16 cellular contexts compared by ENCODE assay signal in genomic region chr11:77886401-77886800, GRCh38.
DNase-seq lines count a peak whose midpoint lies in the region; ATAC-seq, FAIRE-seq and TF ChIP-seq lines count a peak whose summit lies in the region.
"Had no signal": no experiment of that assay in that cellular context is flagged by ENCODE, and none has a peak within 500 bp of the region (broad histone marks: within the 10 kb centered on the region; RNA-seq: fewer than 3 reads in every experiment).

No MANE protein-coding gene starts in this region.

- POLR2A ChIA-PET in GM12878 (lab: Charles Lee) = no interaction called here

- H4K20me1 ChIP-seq in GM12878 (ENCODE audit: control insufficient read depth, insufficient read depth) = no peaks in the 10 kb centered on the region
- H4K20me1 ChIP-seq: BLaER1 treated with 17β-estradiol and CSF1 and Interleukin-3, amounts not matched to agents 10 nM and 100 nM had no signal

- intact Hi-C loops in GM12878 (cut with micrococcal nuclease; ENCODE audit: unreplicated experiment) = no loop called here

- TF ChIP-seq POLR2A in GM12878 (IDR thresholded peaks at IDR 0.05; ENCODE audit: low read depth, low read length) = no peak

- TF ChIP-seq EP300 in GM12878 (IDR thresholded peaks at IDR 0.05; ENCODE audit: borderline replicate concordance in 1 of 2, control insufficient read depth in 1 of 2, low read depth in 2 of 2, low read length in 2 of 2) = no peak

- no peaks in the 10 kb centered on the region for H3K4me1 ChIP-seq in GM12878 (ENCODE audit: control insufficient read depth, insufficient read depth, low read length)
- H3K4me1 ChIP-seq: BLaER1 treated with 17β-estradiol and CSF1 and Interleukin-3, amounts not matched to agents 10 nM and 100 nM had no signal

- CTCF ChIA-PET in GM12878 (lab: Yijun Ruan, JAX) = no interaction called here

- H3K36me3 ChIP-seq in GM06990 (ENCODE audit: control insufficient read depth, insufficient read depth, low read length) (peaks cover 2% of the 10 kb centered on the region), GM12878 (ENCODE audit: control insufficient read depth in 2 of 2, insufficient read depth in 2 of 2, low read length in 1 of 2) (peaks cover 1 to 6% of the 10 kb centered on the region in 2 experiments; a peak in 3 of 4 replicates)

- no peak overlapping the region for H3K9ac ChIP-seq in GM12878 (ENCODE audit: control insufficient read depth, insufficient read depth, low read length)
- H3K9ac ChIP-seq: BLaER1 treated with 17β-estradiol and CSF1 and Interleukin-3, amounts not matched to agents 10 nM and 100 nM had no signal

- SMC1A ChIA-PET in GM12878 (lab: Charles Lee; ENCODE audit: uncharacterized antibody, unreplicated experiment) = no interaction called here

- RAD21 ChIA-PET in GM12878 (lab: Charles Lee; ENCODE audit: unreplicated experiment) = no interaction called here

- H3K27me3 ChIP-seq in GM06990 (replicated peaks; ENCODE audit: control insufficient read depth, insufficient read depth, low read length) (no peaks in the 10 kb centered on the region), GM12878 (replicated peaks in 1 of 2; ENCODE audit: control insufficient read depth in 2 of 2, insufficient read depth in 2 of 2, low read length in 1 of 2) (no peaks in the 10 kb centered on the region)
- H3K27me3 ChIP-seq: BLaER1 treated with 17β-estradiol and CSF1 and Interleukin-3, amounts not matched to agents 10 nM and 100 nM had no signal

- H2AFZ ChIP-seq in GM12878 (ENCODE audit: control insufficient read depth, low read depth, low read length) = no peak overlapping the region

- peak; percentile 4 for DNase-seq in GM06990 (ENCODE audit: extremely low read depth, insufficient read length)
- peak; percentile 12 for DNase-seq in GM12878 (ENCODE audit: low read depth, low spot score)
- DNase-seq in fibroblast of gingiva (ENCODE audit: low read depth) = peak; percentile 13
- peak; percentile 34 for DNase-seq in iPS-NIHi11 (ENCODE audit: low spot score)
- no peak for DNase-seq in NCI-H146 (lab: John Stamatoyannopoulos, UW)
- DNase-seq: 8988T; Calu3; CD4-positive, CD25-positive, alpha-beta regulatory T cell; DMS 273 treated with DMSO at 0.1 percent for 48 hours; HCEC 1CT; HFFc6; IMR-90 had no signal

- 87% methylated on average over 17 of the region's 18 CpGs for WGBS in GM12878 (ENCODE audit: insufficient coverage, insufficient replicate concordance, low lambda C conversion rate, missing lambda C conversion rate)

- TF ChIP-seq CTCF in GM06990 (IDR thresholded peaks at IDR 0.05; ENCODE audit: insufficient read depth, low read length, poor library complexity, severe bottlenecking) (no peak), GM12878 (IDR thresholded peaks at IDR 0.05 in 2 of 3, conservative IDR thresholded peaks at IDR 0.05 in 1 of 3; ENCODE audit: control insufficient read depth in 2 of 3, extremely low read depth in 1 of 3, insufficient read depth in 1 of 3, low read depth in 3 of 3, low read length in 3 of 3) (no peak)

- TF ChIP-seq RAD21 in GM12878 (IDR thresholded peaks at IDR 0.05; ENCODE audit: insufficient read depth, low read depth, low read length) = no peak

- H3K79me2 ChIP-seq in GM12878 (ENCODE audit: control insufficient read depth, insufficient read depth, low read length) = no peaks in the 10 kb centered on the region

- ATAC-seq in GM12878 (no peak), GM21526 (IDR thresholded peaks at IDR 0.05; ENCODE audit: low FRiP score, unreplicated experiment) (no peak), HG02610 (IDR thresholded peaks at IDR 0.05; ENCODE audit: unreplicated experiment) (no peak), HG02798 (IDR thresholded peaks at IDR 0.05; ENCODE audit: poor library complexity, unreplicated experiment) (no peak)

- FAIRE-seq in GM12878 (lab: Jason Lieb, UNC) = no peak

- H3K4me2 ChIP-seq in GM12878 (ENCODE audit: control insufficient read depth, insufficient read depth) = no peak overlapping the region
- H3K4me2 ChIP-seq: BLaER1 treated with 17β-estradiol and CSF1 and Interleukin-3, amounts not matched to agents 10 nM and 100 nM had no signal

- no peak overlapping the region for H3K4me3 ChIP-seq in GM06990 (replicated peaks; ENCODE audit: low read depth, low read length)
- no peak overlapping the region for H3K4me3 ChIP-seq in GM12878
- H3K4me3 ChIP-seq: BLaER1 treated with 17β-estradiol and CSF1 and Interleukin-3, amounts not matched to agents 10 nM and 100 nM had no signal

- in situ Hi-C loops in GM12878 (cut with MboI) = no loop called here

- BruUV-seq in GM12878 (replicated peaks; lab: Mats Ljungman, UMichigan) = no TSS peak

- H3K27ac ChIP-seq in GM12878 (ENCODE audit: control insufficient read depth, insufficient read depth) = no peak overlapping the region
- H3K27ac ChIP-seq: BLaER1 treated with 17β-estradiol and CSF1 and Interleukin-3, amounts not matched to agents 10 nM and 100 nM had no signal

- no peaks in the 10 kb centered on the region for H3K9me3 ChIP-seq in GM12878 (replicated peaks; ENCODE audit: control insufficient read depth, insufficient read depth, low read length)

TF ChIP-seq in GM12878, 131 proteins besides CTCF, POLR2A, EP300 and RAD21:
- no peak for TF ChIP-seq KDM1A (IDR thresholded peaks at IDR 0.05; ENCODE audit: borderline replicate concordance)
- TF ChIP-seq NRF1 (conservative IDR thresholded peaks at IDR 0.05; ENCODE audit: low read depth, low read length) = no peak
- TF ChIP-seq CHD1 (IDR thresholded peaks at IDR 0.05; ENCODE audit: low read depth, low read length) = no peak
- TF ChIP-seq CREM (IDR thresholded peaks at IDR 0.05; ENCODE audit: low read depth) = no peak
- TF ChIP-seq MEF2B (IDR thresholded peaks at IDR 0.05; ENCODE audit: partially characterized antibody, poor library complexity, severe bottlenecking) = no peak
- no peak for TF ChIP-seq ZNF384 (IDR thresholded peaks at IDR 0.05; ENCODE audit: borderline replicate concordance, low read depth, low read length)
- no peak for TF ChIP-seq MLLT1 (IDR thresholded peaks at IDR 0.05)
- TF ChIP-seq BHLHE40 (IDR thresholded peaks at IDR 0.05; ENCODE audit: borderline replicate concordance in 1 of 2, low read depth in 2 of 2, low read length in 1 of 2) = no peak
- TF ChIP-seq NBN (IDR thresholded peaks at IDR 0.05) = no peak
- no peak for TF ChIP-seq POU2F2 (IDR thresholded peaks at IDR 0.05; ENCODE audit: borderline replicate concordance, low read depth, low read length)
- TF ChIP-seq BMI1 (IDR thresholded peaks at IDR 0.05; ENCODE audit: borderline replicate concordance) = no peak
- no peak for TF ChIP-seq MAX (IDR thresholded peaks at IDR 0.05; ENCODE audit: low read depth, low read length)
- TF ChIP-seq ETV6 (conservative IDR thresholded peaks at IDR 0.05 in 1 of 2, IDR thresholded peaks at IDR 0.05 in 1 of 2; ENCODE audit: borderline replicate concordance in 1 of 2, low read depth in 1 of 2) = no peak
- no peak for TF ChIP-seq MTA2 (IDR thresholded peaks at IDR 0.05; ENCODE audit: low read depth)
- no peak for TF ChIP-seq SUPT20H (IDR thresholded peaks at IDR 0.05; ENCODE audit: borderline replicate concordance, control insufficient read depth, low read depth, low read length)
- no peak for TF ChIP-seq SRF (IDR thresholded peaks at IDR 0.05; ENCODE audit: low read depth in 2 of 2, low read length in 2 of 2)
- TF ChIP-seq YY1 (IDR thresholded peaks at IDR 0.05; ENCODE audit: low read depth, low read length) = no peak
- no peak for TF ChIP-seq EGR1 (IDR thresholded peaks at IDR 0.05; ENCODE audit: borderline replicate concordance in 1 of 2, low read depth in 2 of 2, low read length in 2 of 2)
- no peak for TF ChIP-seq SIX5 (IDR thresholded peaks at IDR 0.05; ENCODE audit: low read depth, low read length, severe bottlenecking)
- no peak for TF ChIP-seq NR2F1 (conservative IDR thresholded peaks at IDR 0.05)
